Comparison of ENCODE assay signal across 31 cellular contexts in the genomic region with DNA sequence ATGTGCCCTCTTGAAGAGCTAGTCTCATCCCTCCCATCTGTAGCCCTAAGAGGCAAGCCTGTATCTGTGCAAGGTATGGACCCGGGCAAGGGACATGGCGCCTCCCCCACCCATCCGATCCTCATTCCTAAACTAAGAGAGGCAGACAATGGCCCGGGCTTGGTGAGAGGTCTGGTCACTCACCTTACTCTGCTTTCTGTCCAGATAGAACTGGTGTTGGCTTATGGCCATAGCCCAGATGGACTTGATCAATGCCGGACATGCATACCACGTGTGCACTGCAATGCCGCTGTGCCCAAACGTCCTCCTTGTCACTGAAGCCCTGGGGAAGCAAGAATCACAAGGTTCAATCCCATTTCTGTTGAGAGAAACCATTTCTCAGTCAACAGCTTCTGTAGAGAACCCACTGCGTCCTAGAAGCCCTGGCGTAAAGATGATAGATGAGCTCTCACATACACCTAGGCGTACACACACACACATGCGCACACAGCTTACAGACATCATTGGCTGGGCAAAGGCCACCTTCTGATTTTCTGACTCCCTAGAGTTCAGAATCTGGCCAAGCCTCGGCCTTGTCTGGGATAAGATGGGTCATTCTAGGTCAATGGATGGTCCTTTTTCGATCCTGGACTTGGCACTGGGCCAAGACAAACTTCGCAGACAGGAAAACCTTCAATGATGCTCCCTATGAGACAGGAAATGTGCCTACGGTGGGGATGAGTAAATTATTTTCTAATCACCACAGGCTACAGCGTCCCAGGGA.
DNase-seq lines count a peak whose midpoint lies in the region; ATAC-seq, FAIRE-seq and TF ChIP-seq lines count a peak whose summit lies in the region.
"Had no signal": no experiment of that assay in that cellular context is flagged by ENCODE, and none has a peak within 500 bp of the region (broad histone marks: within the 10 kb centered on the region; RNA-seq: fewer than 3 reads in every experiment).

No MANE protein-coding gene starts in this region.

- H3K9me3 ChIP-seq in endothelial cell of umbilical vein (replicated peaks; ENCODE audit: control insufficient read depth, insufficient read depth, low read length): no peaks in the 10 kb centered on the region
- H3K9me3 ChIP-seq: ascending aorta, BLaER1, heart left ventricle, pancreas, sigmoid colon, SJSA1, tibial nerve had no signal

- H3K79me2 ChIP-seq in endothelial cell of umbilical vein (ENCODE audit: control insufficient read depth, insufficient read depth, low read length): peaks cover 32% of the 10 kb centered on the region

- H3K27me3 ChIP-seq in endothelial cell of umbilical vein (ENCODE audit: control insufficient read depth in 2 of 2, insufficient read depth in 2 of 2, low read length in 2 of 2): no peaks in the 10 kb centered on the region
- H3K27me3 ChIP-seq: ascending aorta, BLaER1, heart left ventricle, pancreas, sigmoid colon, SJSA1, tibial nerve had no signal

- POLR2A ChIA-PET in endothelial cell of umbilical vein (lab: Charles Lee): no interaction called here

- no peak for TF ChIP-seq CTCF in endothelial cell of umbilical vein (IDR thresholded peaks at IDR 0.05; ENCODE audit: extremely low read depth in 1 of 2, insufficient read depth in 1 of 2, low read depth in 1 of 2, low read length in 2 of 2)
- TF ChIP-seq CTCF in progenitor cell of endocrine pancreas (IDR thresholded peaks at IDR 0.05; ENCODE audit: unreplicated experiment): no peak

- peaks cover 24% of the 10 kb centered on the region for H3K4me1 Mint-ChIP-seq in progenitor cell of endocrine pancreas (ENCODE audit: low read depth)
- peaks cover 6% of the 10 kb centered on the region for H3K4me1 Mint-ChIP-seq in stimulated activated memory B cell treated with anti-CD40 and anti-IgM and Interleukin-4, amounts not matched to agents 10 μg/mL and 1 μg/mL and 100 μg/mL, for 72 hours
- H3K4me1 Mint-ChIP-seq: activated naive CD4-positive, alpha-beta T cell treated with anti-CD3 and anti-CD28 coated beads, Interleukin-2, amount 10 ng/mL, durations not matched to agents 7 days and 5 days; immature natural killer cell had no signal

- no peak overlapping the region for H3K4me3 Mint-ChIP-seq in progenitor cell of endocrine pancreas (ENCODE audit: low read depth)
- no peak overlapping the region for H3K4me3 Mint-ChIP-seq in stimulated activated memory B cell treated with anti-CD40 and anti-IgM and Interleukin-4, amounts not matched to agents 10 μg/mL and 1 μg/mL and 100 μg/mL, for 72 hours
- H3K4me3 Mint-ChIP-seq: activated CD8-positive, alpha-beta T cell treated with anti-CD3 and anti-CD28 coated beads, Interleukin-2, amount 10 ng/mL, durations not matched to agents 7 days and 5 days; activated naive CD4-positive, alpha-beta T cell treated with anti-CD3 and anti-CD28 coated beads, Interleukin-2, amount 10 ng/mL, durations not matched to agents 7 days and 5 days; activated T-cell treated with anti-CD3 and anti-CD28 coated beads, Interleukin-2, amount 50 U/mL, for 4 hours; effector memory CD8-positive, alpha-beta T cell; immature natural killer cell; stimulated activated naive B cell treated with anti-CD40 and anti-IgM and Interleukin-4, amounts not matched to agents 10 μg/mL and 1 μg/mL and 100 μg/mL, for 72 hours; T-helper 2 cell treated with Interferon-gamma antibody and Interleukin-4, amounts not matched to agents 5 μg/mL and 100 μg/mL, for 36 hours; WTC11 had no signal

- peaks cover 39% of the 10 kb centered on the region for H3K27me3 Mint-ChIP-seq in progenitor cell of endocrine pancreas
- H3K27me3 Mint-ChIP-seq in stimulated activated memory B cell treated with anti-CD40 and anti-IgM and Interleukin-4, amounts not matched to agents 10 μg/mL and 1 μg/mL and 100 μg/mL, for 72 hours: peaks cover 36% of the 10 kb centered on the region

- peaks cover 43% of the 10 kb centered on the region for H3K36me3 Mint-ChIP-seq in progenitor cell of endocrine pancreas (ENCODE audit: insufficient read depth)
- H3K36me3 Mint-ChIP-seq in stimulated activated memory B cell treated with anti-CD40 and anti-IgM and Interleukin-4, amounts not matched to agents 10 μg/mL and 1 μg/mL and 100 μg/mL, for 72 hours: no peaks in the 10 kb centered on the region
- H3K36me3 Mint-ChIP-seq: activated naive CD4-positive, alpha-beta T cell treated with anti-CD3 and anti-CD28 coated beads, Interleukin-2, amount 10 ng/mL, durations not matched to agents 7 days and 5 days; immature natural killer cell; naive B cell; stimulated activated naive B cell treated with anti-CD40 and anti-IgM and Interleukin-4, amounts not matched to agents 10 μg/mL and 1 μg/mL and 100 μg/mL, for 72 hours had no signal

- peak; percentile 49 for FAIRE-seq in endothelial cell of umbilical vein (lab: Jason Lieb, UNC)
- FAIRE-seq: GM19239, pancreas had no signal

- BruUV-seq in endothelial cell of umbilical vein (replicated peaks; lab: Mats Ljungman, UMichigan): no TSS peak

- CTCF ChIA-PET in endothelial cell of umbilical vein (lab: Charles Lee): no interaction called here

- TF ChIP-seq POLR2A in endothelial cell of umbilical vein (IDR thresholded peaks at IDR 0.05; ENCODE audit: low read depth, low read length): no peak

- no peak overlapping the region for H3K4me3 ChIP-seq in endothelial cell of umbilical vein (replicated peaks in 1 of 3; ENCODE audit: insufficient read depth in 1 of 3, low read depth in 1 of 3, low read length in 3 of 3)
- H3K4me3 ChIP-seq: ascending aorta, BLaER1, heart left ventricle, lung, pancreas, sigmoid colon, SJSA1, tibial nerve had no signal

- no peaks in the 10 kb centered on the region for H4K20me1 ChIP-seq in endothelial cell of umbilical vein (replicated peaks; ENCODE audit: control insufficient read depth, extremely low read depth, insufficient read depth, low read length)
- H4K20me1 ChIP-seq: BLaER1 had no signal

- H3K4me2 ChIP-seq in endothelial cell of umbilical vein (ENCODE audit: insufficient read depth, low read length): no peak overlapping the region
- H3K4me2 ChIP-seq: BLaER1 had no signal

- DNase-seq in DMS53 (lab: John Stamatoyannopoulos, UW) (peak; percentile 42), DMS53 treated with DMSO at 0.1 percent for 48 hours (lab: John Stamatoyannopoulos, UW; ENCODE audit: unreplicated experiment) (no peak), NCI-H510A treated with DMSO at 0.1 percent for 48 hours (lab: John Stamatoyannopoulos, UW) (peak; percentile 59), endothelial cell of umbilical vein (ENCODE audit: low read depth, low spot score) (no peak), progenitor cell of endocrine pancreas (ENCODE audit: low spot score, unreplicated experiment) (no peak), Right ventricle myocardium inferior (ENCODE audit: missing footprints) (no peak)
- no peak for DNase-seq in activated CD4-positive, alpha-beta T cell treated with anti-CD3 and anti-CD28 coated beads for 48 hours
- DNase-seq: activated CD8-positive, alpha-beta T cell treated with anti-CD3 and anti-CD28 coated beads, Interleukin-2, amount 10 ng/mL, durations not matched to agents 7 days and 5 days; activated naive CD4-positive, alpha-beta T cell treated with anti-CD3 and anti-CD28 coated beads, Interleukin-2, amount 10 ng/mL, durations not matched to agents 7 days and 5 days; activated T-cell treated with anti-CD3 and anti-CD28 coated beads, Interleukin-2, amount 50 U/mL, for 4 hours; effector memory CD8-positive, alpha-beta T cell; H7; heart left ventricle; immature natural killer cell; KG1; naive B cell; NCI-H526 treated with DMSO at 0.1 percent for 48 hours; pancreas; PC-3; sigmoid colon; stimulated activated naive B cell treated with anti-CD40 and anti-IgM and Interleukin-4, amounts not matched to agents 10 μg/mL and 1 μg/mL and 100 μg/mL, for 72 hours had no signal

- ATAC-seq in Right ventricle myocardium inferior: no peak
- no peak for ATAC-seq in stimulated activated memory B cell treated with anti-CD40 and anti-IgM and Interleukin-4, amounts not matched to agents 10 μg/mL and 1 μg/mL and 100 μg/mL, for 72 hours
- ATAC-seq: activated CD8-positive, alpha-beta T cell treated with anti-CD3 and anti-CD28 coated beads, Interleukin-2, amount 10 ng/mL, durations not matched to agents 7 days and 5 days; activated T-cell treated with anti-CD3 and anti-CD28 coated beads, Interleukin-2, amount 50 U/mL, for 4 hours; effector memory CD8-positive, alpha-beta T cell; heart left ventricle; pancreas; PC-3; WTC11 had no signal

- no peak overlapping the region for H3K27ac ChIP-seq in endothelial cell of umbilical vein (ENCODE audit: insufficient read depth, low read depth, low read length)
- H3K27ac ChIP-seq: 22Rv1, ascending aorta, BLaER1, heart left ventricle, pancreas, SJSA1, tibial nerve had no signal

- no peaks in the 10 kb centered on the region for H3K9me3 Mint-ChIP-seq in progenitor cell of endocrine pancreas (ENCODE audit: low read depth)
- no peaks in the 10 kb centered on the region for H3K9me3 Mint-ChIP-seq in stimulated activated memory B cell treated with anti-CD40 and anti-IgM and Interleukin-4, amounts not matched to agents 10 μg/mL and 1 μg/mL and 100 μg/mL, for 72 hours
- H3K9me3 Mint-ChIP-seq: activated naive CD4-positive, alpha-beta T cell treated with anti-CD3 and anti-CD28 coated beads, Interleukin-2, amount 10 ng/mL, durations not matched to agents 7 days and 5 days; activated T-cell treated with anti-CD3 and anti-CD28 coated beads, Interleukin-2, amount 50 U/mL, for 4 hours; effector memory CD8-positive, alpha-beta T cell; immature natural killer cell; naive B cell; stimulated activated naive B cell treated with anti-CD40 and anti-IgM and Interleukin-4, amounts not matched to agents 10 μg/mL and 1 μg/mL and 100 μg/mL, for 72 hours; T-helper 2 cell treated with Interferon-gamma antibody and Interleukin-4, amounts not matched to agents 5 μg/mL and 100 μg/mL, for 36 hours; WTC11 had no signal

- no peaks in the 10 kb centered on the region for H3K9me1 ChIP-seq in endothelial cell of umbilical vein (replicated peaks; ENCODE audit: control insufficient read depth, extremely low read depth, insufficient read depth, low read length)

- intact Hi-C loops in endothelial cell of umbilical vein (cut with micrococcal nuclease) (no loop called here), Right ventricle myocardium inferior (cut with DNase I) (no loop called here)

- peaks cover 7 to 8% of the 10 kb centered on the region in 2 experiments for H3K36me3 ChIP-seq in endothelial cell of umbilical vein (ENCODE audit: control insufficient read depth in 2 of 2, extremely low read depth in 1 of 2, insufficient read depth in 2 of 2, low read length in 2 of 2)
- H3K36me3 ChIP-seq: BLaER1 had no signal

- dilution Hi-C loops in endothelial cell of umbilical vein (cut with MboI; ENCODE audit: extremely low pct_ligation_motif_present, low sequenced_read_pairs): no loop called here

- peak overlapping the region; percentile 17 for H3K27ac Mint-ChIP-seq in progenitor cell of endocrine pancreas
- H3K27ac Mint-ChIP-seq in stimulated activated memory B cell treated with anti-CD40 and anti-IgM and Interleukin-4, amounts not matched to agents 10 μg/mL and 1 μg/mL and 100 μg/mL, for 72 hours: no peak overlapping the region
- H3K27ac Mint-ChIP-seq: activated CD8-positive, alpha-beta T cell treated with anti-CD3 and anti-CD28 coated beads, Interleukin-2, amount 10 ng/mL, durations not matched to agents 7 days and 5 days; activated naive CD4-positive, alpha-beta T cell treated with anti-CD3 and anti-CD28 coated beads, Interleukin-2, amount 10 ng/mL, durations not matched to agents 7 days and 5 days; effector memory CD8-positive, alpha-beta T cell; immature natural killer cell; naive B cell; stimulated activated naive B cell treated with anti-CD40 and anti-IgM and Interleukin-4, amounts not matched to agents 10 μg/mL and 1 μg/mL and 100 μg/mL, for 72 hours; T-helper 2 cell treated with Interferon-gamma antibody and Interleukin-4, amounts not matched to agents 5 μg/mL and 100 μg/mL, for 36 hours; WTC11 had no signal

- peaks cover 51% of the 10 kb centered on the region for H3K4me1 ChIP-seq in endothelial cell of umbilical vein (ENCODE audit: control insufficient read depth, extremely low read depth, insufficient read depth, low read length)
- H3K4me1 ChIP-seq: ascending aorta had no signal

- no peak overlapping the region for H2AFZ ChIP-seq in endothelial cell of umbilical vein (ENCODE audit: low read depth, low read length)

- no peak overlapping the region for H3K9ac ChIP-seq in endothelial cell of umbilical vein (replicated peaks; ENCODE audit: extremely low read depth, insufficient read depth, low read length)
- H3K9ac ChIP-seq: BLaER1 had no signal

Comparison
In these comparisons a context has a peak if more than half of its experiments do, and no peak if none do; other contexts are left out.
1. DNase-seq: peak in DMS53 (single experiment) and NCI-H510A treated with DMSO at 0.1 percent for 48 hours (single experiment); none in DMS53 treated with DMSO at 0.1 percent for 48 hours (single experiment), endothelial cell of umbilical vein (single experiment), progenitor cell of endocrine pancreas (single experiment), activated CD4-positive, alpha-beta T cell treated with anti-CD3 and anti-CD28 coated beads for 48 hours (single experiment) and Right ventricle myocardium inferior (single experiment).